Comparison of ENCODE assay signal across 13 cellular contexts in genomic region chr13:30224732-30225131, GRCh38.
DNase-seq lines count a peak whose midpoint lies in the region; FAIRE-seq and TF ChIP-seq lines count a peak whose summit lies in the region.
"Had no signal": no experiment of that assay in that cellular context is flagged by ENCODE, and none has a peak within 500 bp of the region (broad histone marks: within the 10 kb centered on the region; RNA-seq: fewer than 3 reads in every experiment).

No MANE protein-coding gene starts in this region.

- no peak overlapping the region for H3K27ac Mint-ChIP-seq in CD4-positive, alpha-beta memory T cell

- peaks cover 0 to 4% of the 10 kb centered on the region in 2 donors for H3K9me3 ChIP-seq in CD4-positive, alpha-beta memory T cell (ENCODE audit: control insufficient read depth in 1 of 2, low read length in 2 of 2)

- peaks cover 0 to 28% (median 22%) of the 10 kb centered on the region in 8 donors for H3K9me3 Mint-ChIP-seq in CD4-positive, alpha-beta memory T cell

- POLR2A ChIA-PET in RWPE1 (lab: Yijun Ruan, JAX; ENCODE audit: low non-redundant PET), result no interaction called here
- POLR2A ChIA-PET in CD4-positive, alpha-beta memory T cell (lab: Charles Lee; ENCODE audit: partially characterized antibody), result no interaction called here

- no peaks in the 10 kb centered on the region for H3K4me1 ChIP-seq in CD4-positive, alpha-beta memory T cell (ENCODE audit: insufficient read depth, low read length)

- DNase-seq in AG10803 (ENCODE audit: low read depth) (peak; percentile 12), GM12891 (ENCODE audit: insufficient read length, low spot score) (no peak), RWPE1 (ENCODE audit: low spot score) (peak; percentile 47), fibroblast of the aortic adventitia (ENCODE audit: low read depth) (peak; percentile 47), activated gamma-delta T cell treated with Interleukin-2 at 50 U/mL for 16 hours (no peak), NCI-H2107 (lab: John Stamatoyannopoulos, UW) (no peak)
- DNase-seq in CD4-positive, alpha-beta memory T cell, result no peak
- DNase-seq in activated CD4-positive, alpha-beta T cell treated with anti-CD3 and anti-CD28 coated beads, Interleukin-2, amount 50 U/mL, for 4 hours, result no peak
- DNase-seq: MV-4-11, NCI-H2227 treated with DMSO at 0.1 percent for 48 hours, retina, tibial artery had no signal

- peaks cover 52 to 66% of the 10 kb centered on the region in 2 donors for H3K36me3 Mint-ChIP-seq in CD4-positive, alpha-beta memory T cell

- H3K4me3 ChIP-seq in AG10803 (ENCODE audit: low read length), result no peak overlapping the region
- H3K4me3 ChIP-seq in fibroblast of the aortic adventitia (ENCODE audit: low read depth, low read length), result no peak overlapping the region
- H3K4me3 ChIP-seq in CD4-positive, alpha-beta memory T cell (ENCODE audit: low read length in 2 of 2), result no peak overlapping the region
- H3K4me3 ChIP-seq: cardiac muscle cell, tibial artery had no signal

- no peaks in the 10 kb centered on the region for H3K27me3 ChIP-seq in CD4-positive, alpha-beta memory T cell (ENCODE audit: insufficient read depth, low read length)
- H3K27me3 ChIP-seq: cardiac muscle cell, tibial artery had no signal

- no peak for TF ChIP-seq CTCF in AG10803 (conservative IDR thresholded peaks at IDR 0.05; ENCODE audit: low read length)
- TF ChIP-seq CTCF in RWPE1 (conservative IDR thresholded peaks at IDR 0.05; ENCODE audit: low read depth), result no peak
- TF ChIP-seq CTCF in fibroblast of the aortic adventitia (IDR thresholded peaks at IDR 0.05; ENCODE audit: insufficient read depth, low read length), result no peak

- no peak for TF ChIP-seq POLR2A in GM12891 (IDR thresholded peaks at IDR 0.05; ENCODE audit: low read depth, low read length)

- H3K27me3 Mint-ChIP-seq in CD4-positive, alpha-beta memory T cell, result no peaks in the 10 kb centered on the region

- intact Hi-C loops in CD4-positive, alpha-beta memory T cell (cut with micrococcal nuclease), result no loop called here

- no peak for FAIRE-seq in GM12891 (lab: Jason Lieb, UNC)

- no peak overlapping the region for H3K4me3 Mint-ChIP-seq in CD4-positive, alpha-beta memory T cell

- peaks cover 0 to 2% (median 0%) of the 10 kb centered on the region in 4 donors for H3K4me1 Mint-ChIP-seq in CD4-positive, alpha-beta memory T cell

- no peak overlapping the region for H3K27ac ChIP-seq in RWPE1
- no peak overlapping the region for H3K27ac ChIP-seq in CD4-positive, alpha-beta memory T cell (ENCODE audit: low read depth, low read length)
- H3K27ac ChIP-seq: cardiac muscle cell, tibial artery had no signal

- CTCF ChIA-PET in RWPE1 (lab: Yijun Ruan, JAX), result interaction anchor here (0.5 kb wide), 1 partner anchor 349 kb away, joined by 3 read pairs; no protein-coding TSS in a partner anchor
- CTCF ChIA-PET in CD4-positive, alpha-beta memory T cell (lab: Charles Lee; ENCODE audit: partially characterized antibody), result interaction anchor here (0.7 to 2.0 kb wide), 2 partner anchors 64 to 92 kb away, joined by 3 to 5 read pairs; no protein-coding TSS in a partner anchor

- no peaks in the 10 kb centered on the region for H3K36me3 ChIP-seq in CD4-positive, alpha-beta memory T cell (ENCODE audit: insufficient read depth, low read length)

TF ChIP-seq in GM12891, 5 proteins besides CTCF, POLR2A, EP300 and RAD21:
- TF ChIP-seq POU2F2 (IDR thresholded peaks at IDR 0.05; ENCODE audit: low read depth, low read length) (no peak), TAF1 (IDR thresholded peaks at IDR 0.05; ENCODE audit: low read depth, low read length) (no peak), SPI1 (IDR thresholded peaks at IDR 0.05; ENCODE audit: low read depth, low read length) (0 out of 2 replicates have a peak, but pooled peaks have one; percentile 2), POLR2AphosphoS5 (IDR thresholded peaks at IDR 0.05; ENCODE audit: low read depth, low read length) (no peak), PAX5 (IDR thresholded peaks at IDR 0.05; ENCODE audit: insufficient read depth, low read length, severe bottlenecking) (no peak)

Comparison
In these comparisons a context has a peak if more than half of its experiments do, and no peak if none do; other contexts are left out.
1. DNase-seq: peak in AG10803 (single experiment), RWPE1 (single experiment) and fibroblast of the aortic adventitia (single experiment); none in GM12891 (single experiment), activated gamma-delta T cell treated with Interleukin-2 at 50 U/mL for 16 hours (single experiment), CD4-positive, alpha-beta memory T cell (0 of 5), NCI-H2107 (single experiment) and activated CD4-positive, alpha-beta T cell treated with anti-CD3 and anti-CD28 coated beads, Interleukin-2, amount 50 U/mL, for 4 hours (0 of 2).